10 cellular contexts compared by ENCODE assay signal in the genomic region with DNA sequence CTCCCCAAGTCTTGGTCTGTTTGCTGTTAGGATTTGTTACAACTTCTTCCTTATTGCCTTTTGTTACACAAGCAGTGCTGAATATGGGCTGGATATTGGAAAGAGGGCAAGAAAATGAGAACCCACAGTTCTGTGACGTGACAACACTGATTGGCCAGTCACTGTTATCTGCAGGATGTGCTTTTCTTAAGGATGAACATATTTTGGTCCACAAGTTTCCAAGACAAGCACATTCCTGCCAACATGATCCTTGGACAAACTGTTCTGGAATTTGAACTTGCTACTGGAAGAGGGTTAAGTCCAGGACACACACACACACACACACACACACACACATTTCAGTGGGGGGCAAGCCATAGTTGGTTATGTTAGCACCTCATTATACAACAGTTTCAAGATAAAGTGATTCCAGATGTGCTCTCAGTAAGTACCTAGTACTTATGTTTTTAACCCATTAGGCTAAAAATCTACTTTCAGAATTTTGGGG. TPM values are rescaled to one million over a fixed set of nuclear protein-coding genes. Genes with fewer than 3 reads are reported as not detected.
A peak's percentile ranks its signal among the peaks of the same experiment; 100 is the strongest.
DNase-seq lines count a peak whose midpoint lies in the region; ATAC-seq, FAIRE-seq and TF ChIP-seq lines count a peak whose summit lies in the region.
"Had no signal": no experiment of that assay in that cellular context is flagged by ENCODE, and none has a peak within 500 bp of the region (broad histone marks: within the 10 kb centered on the region; RNA-seq: fewer than 3 reads in every experiment).

No MANE protein-coding gene starts in this region.

- FAIRE-seq in H54 (lab: Jason Lieb, UNC): peak; percentile 78

- H3K27me3 ChIP-seq in ascending aorta (no peaks in the 10 kb centered on the region), hepatocyte (no peaks in the 10 kb centered on the region), testis (no peaks in the 10 kb centered on the region), HAP-1 (ENCODE audit: low read depth) (no peaks in the 10 kb centered on the region)

- peak overlapping the region; percentile 82 to 83 for H3K27ac ChIP-seq in ascending aorta
- peak overlapping the region; percentile 78 for H3K27ac ChIP-seq in hepatocyte
- H3K27ac ChIP-seq in testis: peak overlapping the region in 1 of 2 donors; percentile 58

- TF ChIP-seq CTCF in ascending aorta (IDR thresholded peaks at IDR 0.05) (no peak), hepatocyte (IDR thresholded peaks at IDR 0.05; ENCODE audit: poor library complexity) (no peak), testis (IDR thresholded peaks at IDR 0.05) (no peak)

- ATAC-seq in GM21381 (IDR thresholded peaks at IDR 0.05; ENCODE audit: unreplicated experiment): no peak
- ATAC-seq in GM19452 (IDR thresholded peaks at IDR 0.05; ENCODE audit: unreplicated experiment): no peak
- no peak for ATAC-seq in GM21423 (IDR thresholded peaks at IDR 0.05; ENCODE audit: unreplicated experiment)

- no peaks in the 10 kb centered on the region for H3K9me3 ChIP-seq in ascending aorta
- H3K9me3 ChIP-seq in hepatocyte (ENCODE audit: low read depth): no peaks in the 10 kb centered on the region
- H3K9me3 ChIP-seq in testis: no peaks in the 10 kb centered on the region
- H3K9me3 ChIP-seq in HAP-1: no peaks in the 10 kb centered on the region

- intact Hi-C loops in ascending aorta (cut with DNase I): loop anchor here (5.0 kb wide), 1 partner anchor 168 kb away; no protein-coding TSS in a partner anchor
- intact Hi-C loops in testis (cut with DNase I; ENCODE audit: low total_unique reads): loop anchor here (10.0 kb wide), 1 partner anchor 86 kb away; no protein-coding TSS in a partner anchor

- H3K4me1 ChIP-seq in ascending aorta (peaks cover 14 to 50% of the 10 kb centered on the region in 2 donors), hepatocyte (ENCODE audit: insufficient read depth) (peaks cover 55% of the 10 kb centered on the region), testis (peaks cover 23% of the 10 kb centered on the region), HAP-1 (peaks cover 14% of the 10 kb centered on the region; the same call in 1 of the 2 replicates)

- peaks cover 9% of the 10 kb centered on the region for H3K79me2 ChIP-seq in hepatocyte

- in situ Hi-C loops in HAP-1 (cut with MboI; ENCODE audit: low sequenced_read_pairs): no loop called here

- H3K4me2 ChIP-seq in hepatocyte: peak overlapping the region; percentile 28

- WGBS in hepatocyte (ENCODE audit: low lambda C conversion rate, missing lambda C conversion rate): 54% methylated on average over 1 of the region's 1 CpG
- WGBS in testis, 2 donors: 29 to 40% methylated on average over 1 of the region's 1 CpG

- H3K36me3 ChIP-seq in ascending aorta (no peaks in the 10 kb centered on the region), hepatocyte (replicated peaks; ENCODE audit: insufficient read depth, low read depth) (no peaks in the 10 kb centered on the region), testis (ENCODE audit: low read depth, missing control alignments) (no peaks in the 10 kb centered on the region), HAP-1 (replicated peaks) (no peaks in the 10 kb centered on the region)

- no peak overlapping the region for H3K4me3 ChIP-seq in ascending aorta
- no peak overlapping the region for H3K4me3 ChIP-seq in hepatocyte
- H3K4me3 ChIP-seq in testis: no peak overlapping the region
- H3K4me3 ChIP-seq in HAP-1: no peak overlapping the region

- no peaks in the 10 kb centered on the region for H4K20me1 ChIP-seq in hepatocyte (ENCODE audit: insufficient read depth, poor library complexity, severe bottlenecking)

- DNase-seq in H54 (ENCODE audit: insufficient read length, low spot score) (no peak), ascending aorta (ENCODE audit: low spot score in 2 of 2) (peak in 1 of 2 donors; percentile 79), hepatocyte (ENCODE audit: low spot score) (no peak), testis (peak; percentile 38), HAP-1 (ENCODE audit: low spot score in 2 of 2) (no peak)
- DNase-seq: activated effector memory CD4-positive, alpha-beta T cell treated with Interleukin-2 at 50 U/mL for 16 hours; NCI-H1092 treated with DMSO at 0.1 percent for 48 hours had no signal

- TF ChIP-seq POLR2A in H54 (IDR thresholded peaks at IDR 0.05; ENCODE audit: low read depth, low read length) (no peak), testis (IDR thresholded peaks at IDR 0.05) (no peak)

- no peak overlapping the region for H2AFZ ChIP-seq in hepatocyte

- H3K9me2 ChIP-seq in hepatocyte (replicated peaks; ENCODE audit: insufficient read depth): no peaks in the 10 kb centered on the region

RNA-seq across cellular contexts. Expression of gene SLC38A2, which starts 16.6 kb away (rescaled TPM):
- total RNA-seq in ascending aorta (384 TPM), hepatocyte (372 and 373 TPM in 2 replicates), testis (100 to 1,000 TPM; 151 to 220 TPM)
- polyA plus RNA-seq in hepatocyte (139 and 144 TPM in 2 replicates), testis (ENCODE audit: insufficient read depth, low read depth, low replicate concordance) (56.4 TPM)
